Comparison of ENCODE assay signal across 17 cellular contexts in the genomic region with DNA sequence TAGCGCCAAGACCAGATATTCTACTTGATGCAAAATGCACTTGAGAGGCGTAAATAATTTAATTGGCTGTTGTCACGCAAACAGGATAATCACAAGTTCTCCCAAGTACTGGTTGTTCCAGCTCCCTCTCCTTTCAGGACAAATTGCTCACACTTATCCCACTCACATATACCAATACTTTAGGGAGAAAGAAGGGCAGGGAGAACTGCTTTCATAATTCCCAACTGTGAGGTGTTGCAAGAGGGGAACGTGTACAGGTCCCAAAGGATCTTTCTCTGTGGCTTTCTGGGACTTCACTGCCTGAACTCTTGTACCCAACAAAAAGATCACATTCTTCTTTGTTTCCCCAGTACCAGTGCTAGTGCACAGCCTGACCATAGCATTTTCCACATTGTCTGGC. TPM values are rescaled to one million over a fixed set of nuclear protein-coding genes. Genes with fewer than 3 reads are reported as not detected.
DNase-seq lines count a peak whose midpoint lies in the region; TF ChIP-seq lines count a peak whose summit lies in the region.
"Had no signal": no experiment of that assay in that cellular context is flagged by ENCODE, and none has a peak within 500 bp of the region (broad histone marks: within the 10 kb centered on the region; RNA-seq: fewer than 3 reads in every experiment).

No MANE protein-coding gene starts in this region.

- H3F3A ChIP-seq in GM23248 (ENCODE audit: insufficient read depth) = peaks cover 64% of the 10 kb centered on the region

- TF ChIP-seq CTCF in fibroblast of mammary gland (conservative IDR thresholded peaks at IDR 0.05; ENCODE audit: control insufficient read depth, insufficient read depth, low read depth, low read length) (no peak), sigmoid colon (IDR thresholded peaks at IDR 0.05) (no peak)

- peaks cover 4% of the 10 kb centered on the region for H3K27me3 Mint-ChIP-seq in activated CD4-positive, alpha-beta memory T cell treated with anti-CD3 and anti-CD28 coated beads, Interleukin-2, amount 10 ng/mL, durations not matched to agents 7 days and 5 days

- no peaks in the 10 kb centered on the region for H3K9me2 ChIP-seq in GM23248 (ENCODE audit: insufficient read depth)

- peak; percentile 43 for DNase-seq in GM23248
- no peak for DNase-seq in SJSA1 (ENCODE audit: low read depth in 1 of 2, low spot score in 2 of 2)
- peak; percentile 87 for DNase-seq in fibroblast of mammary gland (ENCODE audit: low read depth)
- DNase-seq in sigmoid colon = no peak
- no peak for DNase-seq in NCI-H128 (lab: John Stamatoyannopoulos, UW; ENCODE audit: unreplicated experiment)
- DNase-seq in middle frontal gyrus (ENCODE audit: extremely low spot score, low spot score) = no peak
- DNase-seq in NCI-H2171 treated with DMSO at 0.1 percent for 48 hours (lab: John Stamatoyannopoulos, UW) = no peak
- no peak for DNase-seq in activated CD4-positive, alpha-beta memory T cell treated with anti-CD3 and anti-CD28 coated beads, Interleukin-2, amount 10 ng/mL, durations not matched to agents 7 days and 5 days
- DNase-seq: activated CD4-positive, CD25-positive, alpha-beta regulatory T cell treated with anti-CD3 and anti-CD28 coated beads, Interleukin-2, amount 50 U/mL, for 72 hours; activated effector memory CD4-positive, alpha-beta T cell treated with Interleukin-2 at 50 U/mL for 16 hours; Caco-2; NCI-H2029; NCI-H526 had no signal

- peak overlapping the region; percentile 9 for H3K4me2 ChIP-seq in GM23248 (ENCODE audit: unreplicated experiment)

- POLR2A ChIA-PET in activated CD4-positive, alpha-beta memory T cell treated with anti-CD3 and anti-CD28 coated beads, Interleukin-2, amount 10 ng/mL, durations not matched to agents 7 days and 5 days (lab: Charles Lee) = no interaction called here

- in situ Hi-C loops in GM23248 (cut with MboI) = no loop called here

- 65 to 72% methylated on average over 4 of the region's 4 CpGs for WGBS in GM23248 (ENCODE audit: low coverage in 1 of 2, low lambda C conversion rate in 2 of 2, missing lambda C conversion rate in 2 of 2), 2 experiments
- 74 to 84% methylated on average over 4 of the region's 4 CpGs for WGBS in sigmoid colon, 2 donors

- peak overlapping the region; percentile 95 for H3K27ac ChIP-seq in GM23248
- H3K27ac ChIP-seq in SJSA1 = peak overlapping the region; percentile 66
- H3K27ac ChIP-seq in sigmoid colon = peak overlapping the region in 3 of 4 donors; percentile 13 to 54 (median 41)

- H4K20me1 ChIP-seq in GM23248 (ENCODE audit: insufficient read depth) = no peaks in the 10 kb centered on the region

- peak overlapping the region; percentile 66 for H3K9ac ChIP-seq in GM23248

- no peak for TF ChIP-seq POLR2A in sigmoid colon (IDR thresholded peaks at IDR 0.05)

- H3K79me2 ChIP-seq in GM23248 (ENCODE audit: insufficient read depth) = no peaks in the 10 kb centered on the region

- CTCF ChIA-PET in activated CD4-positive, alpha-beta memory T cell treated with anti-CD3 and anti-CD28 coated beads, Interleukin-2, amount 10 ng/mL, durations not matched to agents 7 days and 5 days (lab: Charles Lee) = no interaction called here

- no peak overlapping the region for H3K27ac Mint-ChIP-seq in activated CD4-positive, alpha-beta memory T cell treated with anti-CD3 and anti-CD28 coated beads, Interleukin-2, amount 10 ng/mL, durations not matched to agents 7 days and 5 days
- H3K27ac Mint-ChIP-seq: T-helper 2 cell treated with Interferon-gamma antibody and Interleukin-4, amounts not matched to agents 5 μg/mL and 100 μg/mL, for 36 hours had no signal

- no peak overlapping the region for H3K4me3 ChIP-seq in GM23248
- no peak overlapping the region for H3K4me3 ChIP-seq in SJSA1
- H3K4me3 ChIP-seq in fibroblast of mammary gland (ENCODE audit: control insufficient read depth, low read depth, low read length) = no peak overlapping the region
- no peak overlapping the region for H3K4me3 ChIP-seq in sigmoid colon
- H3K4me3 ChIP-seq: lung had no signal

- no peaks in the 10 kb centered on the region for H3K9me3 Mint-ChIP-seq in activated CD4-positive, alpha-beta memory T cell treated with anti-CD3 and anti-CD28 coated beads, Interleukin-2, amount 10 ng/mL, durations not matched to agents 7 days and 5 days
- H3K9me3 Mint-ChIP-seq: T-helper 2 cell treated with Interferon-gamma antibody and Interleukin-4, amounts not matched to agents 5 μg/mL and 100 μg/mL, for 36 hours had no signal

- intact Hi-C loops in sigmoid colon (cut with DNase I) = loop anchor here (5.0 kb wide), 1 partner anchor 60 kb away; no protein-coding TSS in a partner anchor

- H3K4me1 ChIP-seq in GM23248 (ENCODE audit: insufficient read depth) (peaks cover 65% of the 10 kb centered on the region), SJSA1 (replicated peaks) (peaks cover 57% of the 10 kb centered on the region), sigmoid colon (peaks cover 0 to 46% (median 30%) of the 10 kb centered on the region in 4 donors)

- H3K27me3 ChIP-seq in GM23248 (replicated peaks; ENCODE audit: insufficient read depth) (no peaks in the 10 kb centered on the region), SJSA1 (replicated peaks) (no peaks in the 10 kb centered on the region), sigmoid colon (no peaks in the 10 kb centered on the region)

- H3K36me3 Mint-ChIP-seq in activated CD4-positive, alpha-beta memory T cell treated with anti-CD3 and anti-CD28 coated beads, Interleukin-2, amount 10 ng/mL, durations not matched to agents 7 days and 5 days (ENCODE audit: low read depth) = no peaks in the 10 kb centered on the region

- H3K36me3 ChIP-seq in GM23248 (ENCODE audit: low read depth) (no peaks in the 10 kb centered on the region), SJSA1 (no peaks in the 10 kb centered on the region), sigmoid colon (no peaks in the 10 kb centered on the region)

- TF ChIP-seq EP300 in sigmoid colon (IDR thresholded peaks at IDR 0.05) = no peak

- H3K4me1 Mint-ChIP-seq in activated CD4-positive, alpha-beta memory T cell treated with anti-CD3 and anti-CD28 coated beads, Interleukin-2, amount 10 ng/mL, durations not matched to agents 7 days and 5 days = no peaks in the 10 kb centered on the region

- no peak overlapping the region for H2AFZ ChIP-seq in GM23248

- no peak overlapping the region for H3K4me3 Mint-ChIP-seq in activated CD4-positive, alpha-beta memory T cell treated with anti-CD3 and anti-CD28 coated beads, Interleukin-2, amount 10 ng/mL, durations not matched to agents 7 days and 5 days
- H3K4me3 Mint-ChIP-seq: T-helper 2 cell treated with Interferon-gamma antibody and Interleukin-4, amounts not matched to agents 5 μg/mL and 100 μg/mL, for 36 hours had no signal

- H3K9me3 ChIP-seq in GM23248 (ENCODE audit: low read depth) (no peaks in the 10 kb centered on the region), SJSA1 (replicated peaks) (no peaks in the 10 kb centered on the region), sigmoid colon (no peaks in the 10 kb centered on the region)
- H3K9me3 ChIP-seq: Caco-2 had no signal

RNA-seq across cellular contexts. Expression of gene TGFBI, which starts 21.5 kb away (rescaled TPM):
- 7,109 and 7,351 TPM in 2 replicates for total RNA-seq in GM23248 (2014; rRNA removed; shearing (Covaris generic))
- polyA plus RNA-seq in GM23248 (2016; fragmentation: Nextera tagmentation; extraction: Ambion mirVana) (7,159 and 7,358 TPM in 2 replicates), sigmoid colon (100 to 1,000 TPM in 1 of 3 donors, 10 to 100 TPM in 2; 48.6 to 106 (median 65.3) TPM)
- 172 and 185 TPM in 2 replicates for total RNA-seq in SJSA1 (2014; rRNA removed; shearing (Covaris generic))
- 100 to 1,000 TPM in 2 of 4 donors, 10 to 100 TPM in 2; 49.2 to 178 (median 91.6) TPM for total RNA-seq in sigmoid colon
- not detected for total RNA-seq in activated CD4-positive, alpha-beta memory T cell treated with anti-CD3 and anti-CD28 coated beads, Interleukin-2, amount 10 ng/mL, durations not matched to agents 7 days and 5 days

RNA-seq across cellular contexts. Expression of gene LECT2, which starts 52.5 kb away (rescaled TPM):
- total RNA-seq in GM23248 (2014; rRNA removed; shearing (Covaris generic)) = 0.32 TPM in 1 of 2 replicates, not detected in the other
- polyA plus RNA-seq in GM23248 (2016; fragmentation: Nextera tagmentation; extraction: Ambion mirVana) = 0.41 and 0.51 TPM in 2 replicates
- total RNA-seq in SJSA1 (2014; rRNA removed; shearing (Covaris generic)) = not detected in 2 replicates
- total RNA-seq in sigmoid colon = not detected
- not detected for polyA plus RNA-seq in sigmoid colon
- total RNA-seq in activated CD4-positive, alpha-beta memory T cell treated with anti-CD3 and anti-CD28 coated beads, Interleukin-2, amount 10 ng/mL, durations not matched to agents 7 days and 5 days = not detected
- total RNA-seq: cerebellum, lung had no signal
- polyA plus RNA-seq: lung, neural cell had no signal

Comparison
In these comparisons a context has a peak if more than half of its experiments do, and no peak if none do; other contexts are left out.
1. DNase-seq: peak in GM23248 (single experiment) and fibroblast of mammary gland (single experiment); none in SJSA1 (0 of 2), sigmoid colon (single experiment), NCI-H128 (single experiment), middle frontal gyrus (single experiment), NCI-H2171 treated with DMSO at 0.1 percent for 48 hours (single experiment) and activated CD4-positive, alpha-beta memory T cell treated with anti-CD3 and anti-CD28 coated beads, Interleukin-2, amount 10 ng/mL, durations not matched to agents 7 days and 5 days (single experiment).
2. H3K27ac ChIP-seq: peak in every context shown above with its lines; median percentile 95 in GM23248; 66 in SJSA1; 41 in sigmoid colon.
3. RNA of gene TGFBI, which starts 21.5 kb away (total RNA-seq): 7,109 to 7,351 TPM in GM23248, 172 to 185 TPM in SJSA1 and 49.2 to 178 TPM in sigmoid colon; not detected in activated CD4-positive, alpha-beta memory T cell treated with anti-CD3 and anti-CD28 coated beads, Interleukin-2, amount 10 ng/mL, durations not matched to agents 7 days and 5 days; every median in the first group is over 10 times any median in the second.